ENCODE assay signal across 8 cellular contexts in genomic region chr17:63405741-63406261, GRCh38. TPM values are rescaled to one million over a fixed set of nuclear protein-coding genes. Genes with fewer than 3 reads are reported as not detected.
DNase-seq lines count a peak whose midpoint lies in the region; ATAC-seq and TF ChIP-seq lines count a peak whose summit lies in the region.

No MANE protein-coding gene starts in this region.

- H3K9me3 ChIP-seq in SK-N-MC (ENCODE audit: low read depth, low read length) (no peaks in the 10 kb centered on the region), fibroblast of lung (ENCODE audit: control insufficient read depth, insufficient read depth, low read depth, low read length) (no peaks in the 10 kb centered on the region), osteoblast (ENCODE audit: low read depth, low read length) (no peaks in the 10 kb centered on the region)

- no peak for DNase-seq in activated CD4-positive, CD25-positive, alpha-beta regulatory T cell (lab: John Stamatoyannopoulos, UW)
- DNase-seq in MV-4-11 (lab: John Stamatoyannopoulos, UW), result peak; percentile 87
- peak; percentile 75 for DNase-seq in SK-N-MC (ENCODE audit: low read depth, low spot score)
- peak; percentile 85 to 88 for DNase-seq in fibroblast of lung (ENCODE audit: low read depth in 2 of 2)
- no peak for DNase-seq in osteoblast (ENCODE audit: insufficient read length, low spot score, missing footprints)
- no peak for DNase-seq in HK-2 (ENCODE audit: unreplicated experiment)

- H3K4me3 ChIP-seq in SK-N-MC (no peak overlapping the region), fibroblast of lung (replicated peaks in 1 of 4; ENCODE audit: control extremely low read depth in 1 of 4, insufficient read depth in 1 of 4, low read depth in 3 of 4, low read length in 4 of 4) (no peak overlapping the region), osteoblast (ENCODE audit: insufficient read depth, low read length) (no peak overlapping the region)

- H2AFZ ChIP-seq in fibroblast of lung (ENCODE audit: low read length) (no peak overlapping the region), osteoblast (ENCODE audit: low read length) (no peak overlapping the region)

- no peak overlapping the region for H3K27ac ChIP-seq in SK-N-MC
- peak overlapping the region; percentile 81 for H3K27ac ChIP-seq in fibroblast of lung (ENCODE audit: insufficient read depth, low read length)
- peak overlapping the region; percentile 77 for H3K27ac ChIP-seq in osteoblast (ENCODE audit: low read depth, low read length)

- peak; percentile 29 to 54 for ATAC-seq in activated CD4-positive, CD25-positive, alpha-beta regulatory T cell treated with anti-CD3 and anti-CD28 coated beads, Interleukin-2, amount 50 U/mL, for 24 hours
- no peak for ATAC-seq in GM18909 (IDR thresholded peaks at IDR 0.05; ENCODE audit: poor library complexity, unreplicated experiment)

- peak; percentile 53 to 64 for TF ChIP-seq CTCF in fibroblast of lung (conservative IDR thresholded peaks at IDR 0.05 in 1 of 2, IDR thresholded peaks at IDR 0.05 in 1 of 2; ENCODE audit: low read depth in 1 of 2, low read length in 2 of 2)
- peak; percentile 76 for TF ChIP-seq CTCF in osteoblast (IDR thresholded peaks at IDR 0.05; ENCODE audit: extremely low read depth, low read depth, low read length)

- H3K9ac ChIP-seq in SK-N-MC (ENCODE audit: insufficient read length) (no peak overlapping the region), fibroblast of lung (ENCODE audit: insufficient read depth, low read length) (no peak overlapping the region)

- H3K36me3 ChIP-seq in SK-N-MC (ENCODE audit: insufficient read depth, low read length) (no peaks in the 10 kb centered on the region), fibroblast of lung (ENCODE audit: control insufficient read depth, insufficient read depth, low read length) (peaks cover 2% of the 10 kb centered on the region), osteoblast (ENCODE audit: insufficient read depth, low read length) (peaks cover 39% of the 10 kb centered on the region)

- H3K79me2 ChIP-seq in fibroblast of lung (ENCODE audit: control insufficient read depth, insufficient read depth, low read length) (no peaks in the 10 kb centered on the region), osteoblast (ENCODE audit: insufficient read depth, low read length) (no peaks in the 10 kb centered on the region)

- no peak overlapping the region for H3K4me2 ChIP-seq in fibroblast of lung (ENCODE audit: extremely low read depth, insufficient read depth, low read length)
- no peak overlapping the region for H3K4me2 ChIP-seq in osteoblast (ENCODE audit: insufficient read depth, low read length)

- H4K20me1 ChIP-seq in fibroblast of lung (ENCODE audit: control insufficient read depth, extremely low read depth, insufficient read depth, low read length), result no peaks in the 10 kb centered on the region
- no peaks in the 10 kb centered on the region for H4K20me1 ChIP-seq in osteoblast (ENCODE audit: insufficient read depth, low read length)

- H3K4me1 ChIP-seq in fibroblast of lung (ENCODE audit: control insufficient read depth, extremely low read depth, insufficient read depth, low read length) (peaks cover 9% of the 10 kb centered on the region), osteoblast (ENCODE audit: insufficient read depth, low read length) (peaks cover 8% of the 10 kb centered on the region)

- H3K27me3 ChIP-seq in fibroblast of lung (ENCODE audit: control insufficient read depth, insufficient read depth, low read length) (no peaks in the 10 kb centered on the region), osteoblast (ENCODE audit: insufficient read depth, low read length) (no peaks in the 10 kb centered on the region)

RNA-seq across cellular contexts. Expression of gene CYB561, which starts 40.3 kb away (rescaled TPM):
- total RNA-seq in fibroblast of lung (11.6 and 13.7 TPM in 2 replicates), osteoblast (32.2 and 33.6 TPM in 2 replicates)
- polyA plus RNA-seq in fibroblast of lung, result 7.6 and 7.8 TPM in 2 replicates
- polyA plus RNA-seq in fibroblast of lung (2012), result 9.0 and 10.6 TPM in 2 replicates
- polyA minus RNA-seq in fibroblast of lung (ENCODE audit: low replicate concordance), result 56.9 and 59.4 TPM in 2 replicates

Comparison
In these comparisons a context has a peak if more than half of its experiments do, and no peak if none do; other contexts are left out.
1. DNase-seq: peak in MV-4-11 (single experiment), SK-N-MC (single experiment) and fibroblast of lung (2 of 2); none in activated CD4-positive, CD25-positive, alpha-beta regulatory T cell (0 of 4), osteoblast (single experiment) and HK-2 (single experiment).